ENCODE assay signal across 15 cellular contexts in genomic region chr10:103890688-103891087, GRCh38. TPM values are rescaled to one million over a fixed set of nuclear protein-coding genes. Genes with fewer than 3 reads are reported as not detected.
A peak's percentile ranks its signal among the peaks of the same experiment; 100 is the strongest.
DNase-seq lines count a peak whose midpoint lies in the region; ATAC-seq, FAIRE-seq and TF ChIP-seq lines count a peak whose summit lies in the region.
"Had no signal": no experiment of that assay in that cellular context is flagged by ENCODE, and none has a peak within 500 bp of the region (broad histone marks: within the 10 kb centered on the region; RNA-seq: fewer than 3 reads in every experiment).

No MANE protein-coding gene starts in this region.

- TF ChIP-seq POLR2A in A549 (IDR thresholded peaks at IDR 0.05; ENCODE audit: low read length) (no peak), body of pancreas (IDR thresholded peaks at IDR 0.05) (no peak)

- TF ChIP-seq RAD21 in A549 (conservative IDR thresholded peaks at IDR 0.05 in 1 of 2, IDR thresholded peaks at IDR 0.05 in 1 of 2): no peak

- in situ Hi-C loops in brain microvascular endothelial cell (cut with HindIII; ENCODE audit: low pct_ligation_motif_present, low sequenced_read_pairs): no loop called here

- DNase-seq in A549 (ENCODE audit: low read depth in 1 of 2, low spot score in 1 of 2) (peak in 1 of 2 experiments; percentile 21), Calu3 (no peak), body of pancreas (no peak), brain microvascular endothelial cell (no peak), NCI-H187 treated with DMSO at 0.1 percent for 48 hours (lab: John Stamatoyannopoulos, UW) (no peak), GM19238 (ENCODE audit: insufficient read length, low spot score) (no peak)
- DNase-seq: activated CD8-positive, alpha-beta memory T cell treated with anti-CD3 and anti-CD28 coated beads for 24 hours; C1 segment of cervical spinal cord; effector CD4-positive, alpha-beta T cell; NCI-H2081 treated with DMSO at 0.1 percent for 48 hours; ovary; stimulated activated naive CD4-positive, alpha-beta T cell had no signal

- H3K4me2 ChIP-seq in A549: peak overlapping the region; percentile 67

- no peak for FAIRE-seq in A549 (lab: Jason Lieb, UNC)

- TF ChIP-seq CTCF in A549 (IDR thresholded peaks at IDR 0.05) (no peak), Calu3 (IDR thresholded peaks at IDR 0.05; ENCODE audit: unreplicated experiment) (no peak), body of pancreas (IDR thresholded peaks at IDR 0.05) (no peak), brain microvascular endothelial cell (IDR thresholded peaks at IDR 0.05; ENCODE audit: low read depth, low read length, missing control alignments) (no peak)

- H3K27me3 ChIP-seq in body of pancreas (no peaks in the 10 kb centered on the region), mucosa of stomach (ENCODE audit: control insufficient read depth, insufficient read depth, low read length) (no peaks in the 10 kb centered on the region), brain microvascular endothelial cell (replicated peaks) (no peaks in the 10 kb centered on the region)
- H3K27me3 ChIP-seq: ascending aorta, ovary had no signal

- H3K9ac ChIP-seq in mucosa of stomach (ENCODE audit: low read length): peak overlapping the region; percentile 57

- peak overlapping the region; percentile 85 for H3K27ac Mint-ChIP-seq in Calu3 (ENCODE audit: unreplicated experiment)

- POLR2A ChIA-PET in A549 (lab: Yijun Ruan, JAX): interaction anchor here (1.5 to 1.9 kb wide), 3 partner anchors 18 to 231 kb away, joined by 3 to 12 read pairs (median 11); partner anchors contain the start of genes SFR1 and STN1

- peaks cover 0 to 2% of the 10 kb centered on the region in 2 donors for H3K36me3 ChIP-seq in body of pancreas (replicated peaks in 1 of 2; ENCODE audit: insufficient read depth in 1 of 2, low read depth in 2 of 2)
- H3K36me3 ChIP-seq in mucosa of stomach (ENCODE audit: control insufficient read depth, insufficient read depth, low read length): no peaks in the 10 kb centered on the region
- H3K36me3 ChIP-seq in brain microvascular endothelial cell (replicated peaks): no peaks in the 10 kb centered on the region
- H3K36me3 ChIP-seq: ovary had no signal

- H3K9me3 ChIP-seq in A549 (no peaks in the 10 kb centered on the region), body of pancreas (no peaks in the 10 kb centered on the region), mucosa of stomach (ENCODE audit: control insufficient read depth, low read length) (no peaks in the 10 kb centered on the region)
- H3K9me3 ChIP-seq: ascending aorta, ovary had no signal

- 82% methylated on average over 2 of the region's 2 CpGs for WGBS in A549 (ENCODE audit: missing lambda C conversion rate)
- 32 to 42% methylated on average over 2 of the region's 2 CpGs for WGBS in body of pancreas, 2 donors

- no peak overlapping the region for H3K4me3 ChIP-seq in A549
- H3K4me3 ChIP-seq in body of pancreas: no peak overlapping the region
- H3K4me3 ChIP-seq in mucosa of stomach (ENCODE audit: low read length): no peak overlapping the region
- no peak overlapping the region for H3K4me3 ChIP-seq in brain microvascular endothelial cell (ENCODE audit: low read depth, low read length)
- H3K4me3 ChIP-seq: ascending aorta, ovary had no signal

- CTCF ChIA-PET in A549 (lab: Yijun Ruan, JAX) (interaction anchor here (0.6 to 4.5 kb wide), 22 partner anchors 9 to 320 kb away, joined by 3 to 20 read pairs (median 4); partner anchors contain the start of genes SFR1, SLK and STN1), Calu3 (lab: Charles Lee) (interaction anchor here (1.2 to 1.7 kb wide), 7 partner anchors 18 to 384 kb away, joined by 3 to 11 read pairs (median 4); no protein-coding TSS in a partner anchor)

- H3K9me3 Mint-ChIP-seq in Calu3 (ENCODE audit: low read depth, unreplicated experiment): no peaks in the 10 kb centered on the region

- peaks cover 64% of the 10 kb centered on the region for H3K4me1 ChIP-seq in A549
- H3K4me1 ChIP-seq in body of pancreas: peaks cover 67% of the 10 kb centered on the region
- H3K4me1 ChIP-seq in mucosa of stomach (ENCODE audit: control insufficient read depth, insufficient read depth, low read length): peaks cover 67% of the 10 kb centered on the region

- H3K27me3 Mint-ChIP-seq in Calu3 (ENCODE audit: unreplicated experiment): no peaks in the 10 kb centered on the region

- no peak for TF ChIP-seq EP300 in A549 (IDR thresholded peaks at IDR 0.05)

- peaks cover 18% of the 10 kb centered on the region for H3K36me3 Mint-ChIP-seq in Calu3 (ENCODE audit: insufficient read depth, unreplicated experiment)

- H3K4me1 Mint-ChIP-seq in Calu3 (ENCODE audit: low read depth, unreplicated experiment): peaks cover 47% of the 10 kb centered on the region

- intact Hi-C loops in Calu3 (cut with micrococcal nuclease; ENCODE audit: unreplicated experiment): loop anchor here (2.0 kb wide), 1 partner anchor 20 kb away; no protein-coding TSS in a partner anchor
- intact Hi-C loops in body of pancreas (cut with DNase I): no loop called here

- BruUV-seq in Calu3 (replicated peaks; lab: Mats Ljungman, UMichigan): TSS peak; percentile 88

- H3K4me3 Mint-ChIP-seq in Calu3 (ENCODE audit: low read depth, unreplicated experiment): no peak overlapping the region

- ATAC-seq in A549 (no peak), body of pancreas (no peak), GM18907 (IDR thresholded peaks at IDR 0.05; ENCODE audit: unreplicated experiment) (no peak)

- H3K27ac ChIP-seq in A549: peak overlapping the region; percentile 73 to 90
- H3K27ac ChIP-seq in body of pancreas: peak overlapping the region; percentile 75 to 89 (median 78)
- H3K27ac ChIP-seq in brain microvascular endothelial cell: no peak overlapping the region
- H3K27ac ChIP-seq: ovary had no signal

TF ChIP-seq in A549, 52 proteins besides CTCF, POLR2A, EP300 and RAD21:
- no peak for TF ChIP-seq NR3C1 (IDR thresholded peaks at IDR 0.05)

RNA-seq across cellular contexts. Expression of gene STN1, which starts 27.3 kb away (rescaled TPM):
- polyA plus RNA-seq in A549 (2011; rRNA removed) (34.5 and 35.5 TPM in 2 replicates), A549 (2017; fragmentation: RNase III; extraction: RNeasy Plus Mini Kit Qiagen cat#74134 plus additional on column Dnase treatment) (15.8 to 19.0 TPM (median 17.1 TPM) in 3 replicates)
- polyA plus RNA-seq in A549 (2012; cell fraction: cytosol; rRNA removed): 14.2 and 14.5 TPM in 2 replicates
- 4.6 and 6.9 TPM in 2 replicates for polyA plus RNA-seq in A549 (2012; cell fraction: nucleus; rRNA removed)
- 17.6 and 18.2 TPM in 2 replicates for polyA minus RNA-seq in A549 (2011; rRNA and poly(A)+ RNA removed)
- total RNA-seq in Calu3 (2022) (13.1 and 16.0 TPM in 2 replicates), body of pancreas (10 to 100 TPM in 1 of 2 donors, 1 to 10 TPM in 1; 5.9 to 32.2 TPM)

RNA-seq across cellular contexts. Expression of gene SH3PXD2A, which starts 35.3 kb away (rescaled TPM):
- polyA plus RNA-seq in A549 (2011; rRNA removed) (3.9 and 6.2 TPM in 2 replicates), A549 (2017; fragmentation: RNase III; extraction: RNeasy Plus Mini Kit Qiagen cat#74134 plus additional on column Dnase treatment) (1.4 to 2.4 TPM (median 1.7 TPM) in 3 replicates)
- polyA plus RNA-seq in A549 (2012; cell fraction: cytosol; rRNA removed): 0.82 and 1.1 TPM in 2 replicates
- 2.2 and 2.7 TPM in 2 replicates for polyA plus RNA-seq in A549 (2012; cell fraction: nucleus; rRNA removed)
- 7.4 and 7.6 TPM in 2 replicates for polyA minus RNA-seq in A549 (2011; rRNA and poly(A)+ RNA removed)
- total RNA-seq in Calu3 (2022) (7.5 TPM in 2 replicates), body of pancreas (1 to 10 TPM; 7.3 to 9.9 TPM)
